In the genomic region with DNA sequence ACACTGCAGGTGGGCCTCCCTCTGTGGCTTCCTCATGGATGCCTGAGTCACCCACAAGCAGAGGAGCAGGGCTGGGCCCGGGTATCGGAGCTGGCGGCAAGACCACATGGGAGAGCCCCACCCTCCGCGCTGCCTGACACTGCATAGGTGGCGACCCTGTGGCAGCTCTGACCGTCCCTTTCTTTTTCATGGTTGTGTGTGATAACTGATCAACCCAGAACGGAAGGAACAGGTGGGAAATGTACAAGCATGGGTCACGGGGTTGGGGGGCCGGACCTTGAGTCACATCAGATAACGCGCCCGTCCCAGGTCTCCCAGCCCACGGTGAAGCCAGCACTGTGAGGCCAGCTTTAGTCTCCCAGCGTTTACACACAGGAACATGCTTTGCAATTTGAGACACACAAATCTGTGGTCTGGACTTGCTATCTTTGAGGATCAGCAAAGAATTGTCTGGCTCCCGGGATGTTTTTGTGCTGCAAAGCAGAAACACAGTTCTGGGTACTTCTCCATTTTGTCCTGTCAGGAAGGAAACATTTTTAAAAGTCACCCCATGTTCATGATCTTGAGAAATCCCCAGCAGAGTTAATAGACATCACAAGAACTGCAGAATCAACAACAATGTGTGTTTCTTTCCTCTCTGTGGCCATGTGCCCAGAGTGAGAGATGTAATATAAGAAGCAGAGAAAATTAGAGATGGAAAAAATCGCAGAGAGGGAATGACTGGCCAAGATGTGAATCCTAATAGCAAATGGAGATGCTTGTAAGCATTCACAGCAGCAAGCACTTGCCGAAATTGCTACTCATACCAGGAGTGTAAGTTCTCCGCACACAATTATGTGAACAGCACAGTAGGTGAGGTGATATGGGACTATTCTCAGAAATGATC, we compare ENCODE assay signal across 8 cellular contexts.
DNase-seq lines count a peak whose midpoint lies in the region; ATAC-seq and TF ChIP-seq lines count a peak whose summit lies in the region.

No MANE protein-coding gene starts in this region.

- H3K27ac ChIP-seq in epithelial cell of prostate (peak overlapping the region; percentile 28), neutrophil (peak overlapping the region; percentile 91)

- TF ChIP-seq CTCF in AG10803 (conservative IDR thresholded peaks at IDR 0.05; ENCODE audit: low read length): no peak
- no peak for TF ChIP-seq CTCF in neutrophil (IDR thresholded peaks at IDR 0.05)

- no peaks in the 10 kb centered on the region for H3K27me3 ChIP-seq in neutrophil

- peak; percentile 46 for DNase-seq in AG10803 (ENCODE audit: low read depth)
- DNase-seq in SK-N-DZ (ENCODE audit: low spot score): peak; percentile 89
- no peak for DNase-seq in epithelial cell of prostate (ENCODE audit: low read depth, low spot score)
- DNase-seq in NCI-H1092 treated with DMSO at 0.1 percent for 48 hours (lab: John Stamatoyannopoulos, UW): no peak
- no peak for DNase-seq in HEK293T (ENCODE audit: extremely low spot score)

- H3K9me3 ChIP-seq in neutrophil: no peaks in the 10 kb centered on the region

- POLR2A ChIA-PET in HEK293T (lab: Yijun Ruan, JAX): interaction anchor here (0.7 kb wide), 1 partner anchor 70 kb away, joined by 3 read pairs; a partner anchor contains a TSS

- ATAC-seq in GM18858 (IDR thresholded peaks at IDR 0.05; ENCODE audit: unreplicated experiment) (peak; percentile 65), HG03039 (IDR thresholded peaks at IDR 0.05; ENCODE audit: unreplicated experiment) (peak; percentile 75)

- H3K36me3 ChIP-seq in neutrophil: no peaks in the 10 kb centered on the region

- no peak overlapping the region for H3K4me3 ChIP-seq in AG10803 (ENCODE audit: low read length)
- peak overlapping the region; percentile 58 to 61 for H3K4me3 ChIP-seq in neutrophil (ENCODE audit: low read depth in 1 of 2, low read length in 1 of 2)

- H3K4me1 ChIP-seq in neutrophil (ENCODE audit: control insufficient read depth in 1 of 2, insufficient read depth in 1 of 2, low read depth in 1 of 2, low read length in 1 of 2): peaks cover 25 to 28% of the 10 kb centered on the region in 2 experiments

- CTCF ChIA-PET in HEK293T (lab: Yijun Ruan, JAX): interaction anchor here (1.0 to 1.8 kb wide), 2 partner anchors 10 to 55 kb away, joined by 3 to 5 read pairs; no protein-coding TSS in a partner anchor

TF ChIP-seq in HEK293T, 16 proteins besides CTCF, POLR2A, EP300 and RAD21:
- no peak for TF ChIP-seq ZNF384 (IDR thresholded peaks at IDR 0.05)
- TF ChIP-seq L3MBTL2 (conservative IDR thresholded peaks at IDR 0.05): no peak
- TF ChIP-seq ELF4 (IDR thresholded peaks at IDR 0.05): no peak
- TF ChIP-seq LEF1 (IDR thresholded peaks at IDR 0.05; ENCODE audit: borderline replicate concordance): no peak
- no peak for TF ChIP-seq TARDBP (IDR thresholded peaks at IDR 0.05)
- TF ChIP-seq CTBP1 (IDR thresholded peaks at IDR 0.05; ENCODE audit: borderline replicate concordance): no peak
- no peak for TF ChIP-seq FOXK2 (IDR thresholded peaks at IDR 0.05)
- no peak for TF ChIP-seq BHLHE40 (IDR thresholded peaks at IDR 0.05; ENCODE audit: borderline replicate concordance)
TF ChIP-seq in HEK293T: peak in this region for 0.

Comparison
In these comparisons a context has a peak if more than half of its experiments do, and no peak if none do; other contexts are left out.
1. DNase-seq: peak in AG10803 (single experiment) and SK-N-DZ (single experiment); none in epithelial cell of prostate (single experiment), NCI-H1092 treated with DMSO at 0.1 percent for 48 hours (single experiment) and HEK293T (single experiment).